Comparison of ENCODE assay signal across 30 cellular contexts in the genomic region with DNA sequence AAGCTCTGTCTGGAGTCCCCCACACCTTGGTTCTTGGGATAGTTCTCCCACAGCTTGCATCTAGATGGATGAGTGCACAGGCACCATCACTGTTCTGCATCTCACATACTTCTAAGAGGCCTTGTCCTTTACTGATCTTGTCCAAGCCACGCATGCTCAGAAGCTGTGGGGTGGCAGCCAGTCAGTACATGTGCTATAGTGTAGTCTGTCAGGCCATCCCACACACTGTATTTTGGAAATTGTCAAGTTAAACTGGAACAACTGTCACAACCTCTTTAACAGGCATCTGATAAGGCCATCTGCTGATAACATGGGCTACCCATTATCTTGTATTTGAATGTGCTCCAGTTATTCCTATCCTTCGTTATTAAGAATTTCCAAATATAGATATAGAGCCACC.
"Had no signal": no experiment of that assay in that cellular context is flagged by ENCODE, and none has a peak within 500 bp of the region (broad histone marks: within the 10 kb centered on the region; RNA-seq: fewer than 3 reads in every experiment).

No MANE protein-coding gene starts in this region.

- H3K27ac ChIP-seq: cardiac muscle cell, coronary artery, dorsolateral prefrontal cortex, gastroesophageal sphincter, hepatocyte, ovary, skin epidermis, stomach, thyroid gland, upper lobe of left lung had no signal

- H3K4me3 ChIP-seq: cardiac muscle cell, coronary artery, dorsolateral prefrontal cortex, gastroesophageal sphincter, hepatocyte, ovary, skin epidermis, stomach, thyroid gland, upper lobe of left lung had no signal

- H3K4me3 Mint-ChIP-seq: activated CD4-positive, alpha-beta memory T cell treated with anti-CD3 and anti-CD28 coated beads, Interleukin-2, amount 10 ng/mL, durations not matched to agents 7 days and 5 days; activated CD4-positive, alpha-beta T cell treated with anti-CD3 and anti-CD28 coated beads, Interleukin-2, amount 10 ng/mL, durations not matched to agents 7 days and 5 days; activated naive CD4-positive, alpha-beta T cell treated with anti-CD3 and anti-CD28 coated beads, Interleukin-2, amount 50 U/mL, for 24 hours; activated T-cell treated with anti-CD3 and anti-CD28 coated beads, Interleukin-2, amount 50 U/mL, for 4 hours; activated T-helper 17 cell treated with anti-CD3 and anti-CD28 coated beads, Interleukin-2, amount 50 U/mL, for 72 hours; mesothelial cell of epicardium; naive B cell; nephron progenitor cell; stimulated activated naive B cell treated with anti-CD40 and anti-IgM and Interleukin-4, amounts not matched to agents 10 μg/mL and 1 μg/mL and 100 μg/mL, for 72 hours; WTC11 had no signal

- H2AFZ ChIP-seq: hepatocyte had no signal

- H3K79me2 ChIP-seq: hepatocyte had no signal

- H3K27me3 Mint-ChIP-seq: activated CD4-positive, alpha-beta memory T cell treated with anti-CD3 and anti-CD28 coated beads, Interleukin-2, amount 10 ng/mL, durations not matched to agents 7 days and 5 days; progenitor cell of endocrine pancreas; stimulated activated naive B cell treated with anti-CD40 and anti-IgM and Interleukin-4, amounts not matched to agents 10 μg/mL and 1 μg/mL and 100 μg/mL, for 72 hours had no signal

- H3K27ac Mint-ChIP-seq: activated CD4-positive, alpha-beta memory T cell treated with anti-CD3 and anti-CD28 coated beads, Interleukin-2, amount 10 ng/mL, durations not matched to agents 7 days and 5 days; activated CD4-positive, alpha-beta T cell treated with anti-CD3 and anti-CD28 coated beads, Interleukin-2, amount 10 ng/mL, durations not matched to agents 7 days and 5 days; activated naive CD4-positive, alpha-beta T cell treated with anti-CD3 and anti-CD28 coated beads, Interleukin-2, amount 50 U/mL, for 24 hours; activated T-helper 17 cell treated with anti-CD3 and anti-CD28 coated beads, Interleukin-2, amount 50 U/mL, for 72 hours; mesothelial cell of epicardium; naive B cell; nephron progenitor cell; progenitor cell of endocrine pancreas; stimulated activated naive B cell treated with anti-CD40 and anti-IgM and Interleukin-4, amounts not matched to agents 10 μg/mL and 1 μg/mL and 100 μg/mL, for 72 hours; WTC11 had no signal

- H3K4me2 ChIP-seq: hepatocyte had no signal

- DNase-seq: activated CD4-positive, alpha-beta memory T cell treated with anti-CD3 and anti-CD28 coated beads, Interleukin-2, amount 10 ng/mL, durations not matched to agents 7 days and 5 days; activated CD4-positive, alpha-beta T cell treated with anti-CD3 and anti-CD28 coated beads for 1 hour; activated CD4-positive, alpha-beta T cell treated with anti-CD3 and anti-CD28 coated beads, Interleukin-2, amount 10 ng/mL, durations not matched to agents 7 days and 5 days; activated gamma-delta T cell treated with Interleukin-2 at 50 U/mL for 16 hours; activated T-cell treated with anti-CD3 and anti-CD28 coated beads, Interleukin-2, amount 50 U/mL, for 4 hours; anterior cingulate cortex; dorsolateral prefrontal cortex; effector memory CD4-positive, alpha-beta T cell; left cardiac atrium; left ventricle myocardium superior; mammary epithelial cell; naive B cell; nephron progenitor cell; ovary; stimulated activated CD4-positive, alpha-beta T cell treated with anti-CD3 and anti-CD28 coated beads, Interleukin-4, amount 100 ng/mL, for 24 hours; stimulated activated naive B cell treated with anti-CD40 and anti-IgM and Interleukin-4, amounts not matched to agents 10 μg/mL and 1 μg/mL and 100 μg/mL, for 72 hours; stomach; thyroid gland; upper lobe of left lung had no signal

- H3K9me3 ChIP-seq: gastroesophageal sphincter, ovary, stomach, thyroid gland, upper lobe of left lung had no signal

- H3K27me3 ChIP-seq: cardiac muscle cell, dorsolateral prefrontal cortex, gastroesophageal sphincter, hepatocyte, ovary, stomach, thyroid gland, upper lobe of left lung had no signal

- ATAC-seq: activated T-cell treated with anti-CD3 and anti-CD28 coated beads, Interleukin-2, amount 50 U/mL, for 4 hours; activated T-helper 17 cell treated with anti-CD3 and anti-CD28 coated beads, Interleukin-2, amount 50 U/mL, for 72 hours; gastroesophageal sphincter; left cardiac atrium; left ventricle myocardium superior; sciatic nerve; stimulated activated naive B cell treated with anti-CD40 and anti-IgM and Interleukin-4, amounts not matched to agents 10 μg/mL and 1 μg/mL and 100 μg/mL, for 72 hours; WTC11 had no signal

- H3K4me1 Mint-ChIP-seq: activated CD4-positive, alpha-beta memory T cell treated with anti-CD3 and anti-CD28 coated beads, Interleukin-2, amount 10 ng/mL, durations not matched to agents 7 days and 5 days; activated CD4-positive, alpha-beta T cell treated with anti-CD3 and anti-CD28 coated beads, Interleukin-2, amount 10 ng/mL, durations not matched to agents 7 days and 5 days; activated naive CD4-positive, alpha-beta T cell treated with anti-CD3 and anti-CD28 coated beads, Interleukin-2, amount 50 U/mL, for 24 hours; activated T-helper 17 cell treated with anti-CD3 and anti-CD28 coated beads, Interleukin-2, amount 50 U/mL, for 72 hours; mesothelial cell of epicardium; naive B cell; nephron progenitor cell; stimulated activated naive B cell treated with anti-CD40 and anti-IgM and Interleukin-4, amounts not matched to agents 10 μg/mL and 1 μg/mL and 100 μg/mL, for 72 hours had no signal

- H3K36me3 Mint-ChIP-seq: activated naive CD4-positive, alpha-beta T cell treated with anti-CD3 and anti-CD28 coated beads, Interleukin-2, amount 50 U/mL, for 24 hours; mesothelial cell of epicardium; naive B cell; stimulated activated naive B cell treated with anti-CD40 and anti-IgM and Interleukin-4, amounts not matched to agents 10 μg/mL and 1 μg/mL and 100 μg/mL, for 72 hours; WTC11 had no signal

- H3K9me3 Mint-ChIP-seq: activated CD4-positive, alpha-beta memory T cell treated with anti-CD3 and anti-CD28 coated beads, Interleukin-2, amount 10 ng/mL, durations not matched to agents 7 days and 5 days; activated CD4-positive, alpha-beta T cell treated with anti-CD3 and anti-CD28 coated beads, Interleukin-2, amount 10 ng/mL, durations not matched to agents 7 days and 5 days; activated naive CD4-positive, alpha-beta T cell treated with anti-CD3 and anti-CD28 coated beads, Interleukin-2, amount 50 U/mL, for 24 hours; activated T-cell treated with anti-CD3 and anti-CD28 coated beads, Interleukin-2, amount 50 U/mL, for 4 hours; activated T-helper 17 cell treated with anti-CD3 and anti-CD28 coated beads, Interleukin-2, amount 50 U/mL, for 72 hours; mesothelial cell of epicardium; nephron progenitor cell; stimulated activated naive B cell treated with anti-CD40 and anti-IgM and Interleukin-4, amounts not matched to agents 10 μg/mL and 1 μg/mL and 100 μg/mL, for 72 hours; WTC11 had no signal

- H3K4me1 ChIP-seq: gastroesophageal sphincter, thyroid gland, upper lobe of left lung had no signal

- H3K36me3 ChIP-seq: cardiac muscle cell, gastroesophageal sphincter, ovary, stomach, thyroid gland, upper lobe of left lung had no signal
